In the genomic region with DNA sequence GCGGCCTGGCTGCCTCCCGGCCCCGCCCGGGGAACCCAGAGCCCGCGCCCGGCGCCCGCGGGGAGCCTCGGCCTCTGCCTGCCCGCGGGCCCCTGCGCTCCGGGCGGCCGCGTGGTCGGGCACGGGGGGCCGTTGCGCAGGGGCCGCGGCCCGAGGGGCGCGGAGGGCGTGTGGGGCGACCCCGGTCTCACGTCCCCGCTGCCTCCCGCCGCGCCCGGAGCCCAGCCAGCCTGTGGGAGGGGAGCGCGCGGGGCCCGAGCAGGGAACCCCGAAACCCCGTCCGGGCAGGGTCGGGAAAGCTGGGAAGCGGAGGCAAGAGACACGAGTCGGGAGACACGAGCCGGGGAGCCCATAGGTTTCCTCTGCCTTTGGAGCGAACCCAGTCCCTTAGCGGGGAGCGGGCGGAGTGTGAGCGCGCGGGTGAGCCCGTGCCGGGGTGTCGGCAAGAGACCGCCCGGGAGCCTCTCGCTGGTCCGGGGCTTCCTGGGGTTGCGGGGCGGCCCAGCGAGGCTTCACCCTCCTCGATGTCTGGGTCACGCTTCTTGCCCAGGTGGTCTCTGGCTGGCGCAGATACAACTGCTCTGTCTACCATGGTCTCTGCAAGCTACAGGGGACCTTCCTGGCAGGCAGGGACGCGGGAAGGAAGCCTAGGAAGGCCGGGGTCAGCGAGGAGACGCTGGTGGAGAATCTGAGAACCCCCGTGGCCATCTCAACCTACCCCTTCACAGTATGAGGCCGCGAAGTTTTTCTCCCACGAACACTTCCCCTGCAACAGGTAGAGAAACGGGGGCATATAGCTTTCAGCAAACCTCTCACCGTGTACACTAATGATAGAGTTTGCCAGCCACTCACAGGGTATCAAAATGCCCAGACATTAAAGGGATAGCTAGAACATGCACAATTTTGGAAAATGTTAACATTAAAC, we compare ENCODE assay signal across 9 cellular contexts. TPM values are rescaled to one million over a fixed set of nuclear protein-coding genes. Genes with fewer than 3 reads are reported as not detected.
DNase-seq lines count a peak whose midpoint lies in the region; ATAC-seq and TF ChIP-seq lines count a peak whose summit lies in the region.
"Had no signal": no experiment of that assay in that cellular context is flagged by ENCODE, and none has a peak within 500 bp of the region (broad histone marks: within the 10 kb centered on the region; RNA-seq: fewer than 3 reads in every experiment).

No MANE protein-coding gene starts in this region.

- H3K4me3 ChIP-seq in WERI-Rb-1 (ENCODE audit: low read depth, low read length) (peak overlapping the region; percentile 61), ovary (peak overlapping the region; percentile 50)

- H3K36me3 ChIP-seq in WERI-Rb-1 (no peaks in the 10 kb centered on the region), ovary (no peaks in the 10 kb centered on the region)

- intact Hi-C loops in ovary (cut with DNase I), result loop anchor here in 3 of 4 donors (1.0 to 5.0 kb wide), 4 partner anchors 83 to 338 kb away; no protein-coding TSS in a partner anchor

- 3 to 11% (median 11%) methylated on average over 31 to 80 of the region's 80 CpGs for WGBS in ovary, 3 donors

- H3K9me3 ChIP-seq in WERI-Rb-1 (ENCODE audit: severe bottlenecking) (no peaks in the 10 kb centered on the region), ovary (no peaks in the 10 kb centered on the region)

- no peak for TF ChIP-seq EP300 in ovary (IDR thresholded peaks at IDR 0.05)

- peaks cover 5% of the 10 kb centered on the region for H3K4me1 ChIP-seq in ovary (ENCODE audit: insufficient read depth)

- H3K27me3 ChIP-seq in WERI-Rb-1 (ENCODE audit: insufficient read depth, low read depth, severe bottlenecking) (no peaks in the 10 kb centered on the region), ovary (no peaks in the 10 kb centered on the region)

- no peak overlapping the region for H3K27ac ChIP-seq in WERI-Rb-1
- H3K27ac ChIP-seq in ovary, result peak overlapping the region; percentile 57 to 58

- TF ChIP-seq CTCF in WERI-Rb-1 (IDR thresholded peaks at IDR 0.05; ENCODE audit: low read depth, low read length) (no peak), ovary (IDR thresholded peaks at IDR 0.05) (peak in 1 of 3 donors; percentile 12)

- no peak for TF ChIP-seq POLR2A in ovary (IDR thresholded peaks at IDR 0.05)

- DNase-seq in ELR (ENCODE audit: low read depth) (peak; percentile 60), WERI-Rb-1 (peak; percentile 24), fibroblast of gingiva (ENCODE audit: low read depth) (peak; percentile 19), ovary (peak; percentile 31 to 63 (median 51)), cerebellum (ENCODE audit: low spot score) (no peak), NCI-H345 treated with DMSO at 0.1 percent for 48 hours (lab: John Stamatoyannopoulos, UW; ENCODE audit: unreplicated experiment) (no peak), NCI-H1694 treated with DMSO at 0.1 percent for 48 hours (lab: John Stamatoyannopoulos, UW) (no peak)

- peak; percentile 18 for ATAC-seq in HG02588 (IDR thresholded peaks at IDR 0.05; ENCODE audit: unreplicated experiment)

RNA-seq across cellular contexts. Expression of a gene that starts 0.6 kb away (rescaled TPM):
- 10 to 100 TPM in 6 of 7 donors, 1 to 10 TPM in 1; 8.6 to 27.3 (median 19.4) TPM for total RNA-seq in ovary
- 1 to 10 TPM; 6.5 to 8.4 TPM for polyA plus RNA-seq in ovary
- total RNA-seq in cerebellum, result 8.9 TPM

RNA-seq across cellular contexts. Expression of a gene that starts 40.1 kb away (rescaled TPM):
- total RNA-seq in ovary, result 10 to 100 TPM in 3 of 7 donors, 1 to 10 TPM in 4; 2.2 to 73.2 (median 9.6) TPM
- polyA plus RNA-seq in ovary, result 10 to 100 TPM in 1 of 2 donors, 1 to 10 TPM in 1; 9.9 to 21.7 TPM
- 46.3 TPM for total RNA-seq in cerebellum
- total RNA-seq: T-helper 2 cell treated with Interferon-gamma antibody and Interleukin-4, amounts not matched to agents 100 ng/mL and 5 ng/mL, for 36 hours had no signal

Comparison
In these comparisons a context has a peak if more than half of its experiments do, and no peak if none do; other contexts are left out.
1. DNase-seq: peak in ELR (single experiment), WERI-Rb-1 (single experiment), fibroblast of gingiva (single experiment) and ovary (5 of 5); none in cerebellum (single experiment), NCI-H345 treated with DMSO at 0.1 percent for 48 hours (single experiment) and NCI-H1694 treated with DMSO at 0.1 percent for 48 hours (single experiment).